ENCODE assay signal across 18 cellular contexts in the genomic region with DNA sequence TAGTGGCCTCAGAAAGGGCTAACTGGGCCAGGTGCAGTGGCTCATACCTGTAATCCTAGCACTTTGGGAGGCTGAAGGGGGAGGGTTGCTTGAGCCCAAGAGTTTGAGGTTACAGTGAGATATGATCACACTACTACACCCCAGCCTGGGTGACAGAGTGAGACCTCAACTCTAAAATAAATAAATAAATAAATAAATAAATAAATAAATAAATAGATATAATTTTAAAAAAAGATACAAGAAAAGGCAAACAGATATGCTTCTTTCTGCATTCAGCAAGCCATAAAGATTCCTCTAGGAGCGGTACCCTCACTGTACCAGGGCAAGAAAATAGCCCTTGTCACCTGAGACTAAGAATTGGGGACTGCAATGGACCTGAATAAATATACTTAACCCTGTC. TPM values are rescaled to one million over a fixed set of nuclear protein-coding genes. Genes with fewer than 3 reads are reported as not detected.
DNase-seq lines count a peak whose midpoint lies in the region; ATAC-seq and TF ChIP-seq lines count a peak whose summit lies in the region.
"Had no signal": no experiment of that assay in that cellular context is flagged by ENCODE, and none has a peak within 500 bp of the region (broad histone marks: within the 10 kb centered on the region; RNA-seq: fewer than 3 reads in every experiment).

No MANE protein-coding gene starts in this region.

- TF ChIP-seq CTCF in WTC11 (IDR thresholded peaks at IDR 0.05) (no peak), type B pancreatic cell (conservative IDR thresholded peaks at IDR 0.05) (no peak)

- peaks cover 61% of the 10 kb centered on the region for H3K4me1 Mint-ChIP-seq in activated naive CD8-positive, alpha-beta T cell (ENCODE audit: low read depth)
- peaks cover 55% of the 10 kb centered on the region for H3K4me1 Mint-ChIP-seq in activated naive CD8-positive, alpha-beta T cell treated with anti-CD3 and anti-CD28 coated beads, Interleukin-2, amount 50 U/mL, for 24 hours
- peaks cover 25% of the 10 kb centered on the region for H3K4me1 Mint-ChIP-seq in WTC11
- H3K4me1 Mint-ChIP-seq in naive B cell, result peaks cover 32 to 75% (median 51%) of the 10 kb centered on the region in 3 donors
- peaks cover 37% of the 10 kb centered on the region for H3K4me1 Mint-ChIP-seq in type B pancreatic cell (ENCODE audit: unreplicated experiment)

- H3K9me3 Mint-ChIP-seq in activated naive CD8-positive, alpha-beta T cell (ENCODE audit: low read depth), result no peaks in the 10 kb centered on the region
- H3K9me3 Mint-ChIP-seq in activated naive CD8-positive, alpha-beta T cell treated with anti-CD3 and anti-CD28 coated beads, Interleukin-2, amount 50 U/mL, for 24 hours, result no peaks in the 10 kb centered on the region
- H3K9me3 Mint-ChIP-seq in WTC11 (no peaks in the 10 kb centered on the region), naive B cell (no peaks in the 10 kb centered on the region), type B pancreatic cell (no peaks in the 10 kb centered on the region)

- no peak for ATAC-seq in activated naive CD8-positive, alpha-beta T cell treated with anti-CD3 and anti-CD28 coated beads, Interleukin-2, amount 50 U/mL, for 24 hours
- ATAC-seq in WTC11 (no peak), naive B cell (ENCODE audit: low read depth in 2 of 2) (no peak)
- ATAC-seq: esophagus mucosa, gastroesophageal sphincter had no signal

- DNase-seq in activated naive CD8-positive, alpha-beta T cell treated with anti-CD3 and anti-CD28 coated beads, Interleukin-2, amount 50 U/mL, for 24 hours, result no peak
- DNase-seq in WTC11 (ENCODE audit: low spot score) (no peak), naive B cell (no peak), type B pancreatic cell (ENCODE audit: extremely low spot score, unreplicated experiment) (no peak), midbrain (lab: John Stamatoyannopoulos, UW) (no peak), NCI-H69 (lab: John Stamatoyannopoulos, UW) (no peak), SKM-1 (lab: John Stamatoyannopoulos, UW; ENCODE audit: unreplicated experiment) (no peak)
- DNase-seq: activated CD4-positive, alpha-beta T cell treated with anti-CD3 and anti-CD28 coated beads, Interleukin-2, amount 50 U/mL, for 48 hours; caudate nucleus; NCI-H1048; NCI-H2029 treated with DMSO at 0.1 percent for 48 hours; NCI-H510A had no signal

- peak overlapping the region; percentile 74 for H3K4me3 Mint-ChIP-seq in activated naive CD8-positive, alpha-beta T cell
- H3K4me3 Mint-ChIP-seq in activated naive CD8-positive, alpha-beta T cell treated with anti-CD3 and anti-CD28 coated beads, Interleukin-2, amount 50 U/mL, for 24 hours, result no peak overlapping the region
- H3K4me3 Mint-ChIP-seq in WTC11, result no peak overlapping the region
- peak overlapping the region in 5 of 8 donors; percentile 61 to 91 (median 79) for H3K4me3 Mint-ChIP-seq in naive B cell
- H3K4me3 Mint-ChIP-seq in type B pancreatic cell, result no peak overlapping the region

- H3K27me3 Mint-ChIP-seq in activated naive CD8-positive, alpha-beta T cell, result no peaks in the 10 kb centered on the region
- H3K27me3 Mint-ChIP-seq in activated naive CD8-positive, alpha-beta T cell treated with anti-CD3 and anti-CD28 coated beads, Interleukin-2, amount 50 U/mL, for 24 hours, result no peaks in the 10 kb centered on the region
- H3K27me3 Mint-ChIP-seq in WTC11 (ENCODE audit: low read depth) (peaks cover 32% of the 10 kb centered on the region), naive B cell (peaks cover 0 to 3% (median 0%) of the 10 kb centered on the region in 3 donors), type B pancreatic cell (no peaks in the 10 kb centered on the region)

- POLR2A ChIA-PET in WTC11 (lab: Charles Lee), result no interaction called here

- CTCF ChIA-PET in WTC11 (lab: Charles Lee), result interaction anchor here (2.7 to 5.5 kb wide), 2 partner anchors 14 to 139 kb away, joined by 24 to 40 read pairs; no protein-coding TSS in a partner anchor

- no peak overlapping the region for H3K27ac Mint-ChIP-seq in activated naive CD8-positive, alpha-beta T cell
- H3K27ac Mint-ChIP-seq in activated naive CD8-positive, alpha-beta T cell treated with anti-CD3 and anti-CD28 coated beads, Interleukin-2, amount 50 U/mL, for 24 hours, result no peak overlapping the region
- H3K27ac Mint-ChIP-seq in WTC11 (0 out of 2 replicates have a peak overlapping the region, but pooled peaks have one; percentile 14), naive B cell (peak overlapping the region in 5 of 6 donors; percentile 94 to 99 (median 99)), type B pancreatic cell (peak overlapping the region; percentile 84)

- no peaks in the 10 kb centered on the region for H3K36me3 Mint-ChIP-seq in activated naive CD8-positive, alpha-beta T cell
- H3K36me3 Mint-ChIP-seq in activated naive CD8-positive, alpha-beta T cell treated with anti-CD3 and anti-CD28 coated beads, Interleukin-2, amount 50 U/mL, for 24 hours (ENCODE audit: low read depth), result peaks cover 1% of the 10 kb centered on the region
- H3K36me3 Mint-ChIP-seq in WTC11, result no peaks in the 10 kb centered on the region
- H3K36me3 Mint-ChIP-seq in naive B cell, result no peaks in the 10 kb centered on the region
- no peaks in the 10 kb centered on the region for H3K36me3 Mint-ChIP-seq in type B pancreatic cell

TF ChIP-seq in WTC11, 78 proteins besides CTCF, POLR2A, EP300 and RAD21:
- TF ChIP-seq JAZF1 (CRISPR knock-in tag; IDR thresholded peaks at IDR 0.05), result no peak
- peak; percentile 40; the same call in 1 of the 2 replicates for TF ChIP-seq HMGA2 (CRISPR knock-in tag; IDR thresholded peaks at IDR 0.05)

RNA-seq across cellular contexts. Expression of gene RSPH14, which starts 1.3 kb away (rescaled TPM):
- total RNA-seq in WTC11 (2021) (0.50 to 0.57 TPM in 2 of 3 replicates, not detected in the other), type B pancreatic cell (ENCODE audit: low replicate concordance) (0.93 and 1.5 TPM in 2 replicates)
- under 1 TPM in 2 of 6 donors, not detected in 4; 0.25 to 0.27 TPM for polyA plus RNA-seq in naive B cell (ENCODE audit: low read depth in 6 of 6)
- total RNA-seq: Daoy, esophagus mucosa, osteoblast, right atrium auricular region had no signal

RNA-seq across cellular contexts. Expression of gene RAB36, which starts 2.2 kb away (rescaled TPM):
- 0.89 to 1.8 TPM (median 1.1 TPM) in 3 replicates for total RNA-seq in WTC11 (2021)
- polyA plus RNA-seq in naive B cell (ENCODE audit: low read depth in 6 of 6), result 1 to 10 TPM in 2 of 6 donors, under 1 TPM in 3, not detected in 1; 0.40 to 1.7 (median 0.80) TPM
- total RNA-seq in type B pancreatic cell (ENCODE audit: low replicate concordance), result 6.8 and 18.4 TPM in 2 replicates

RNA-seq across cellular contexts. Expression of gene BCR, which starts 37.2 kb away (rescaled TPM):
- 96.5 to 129 TPM (median 105 TPM) in 3 replicates for total RNA-seq in WTC11 (2021)
- 10 to 100 TPM in 1 of 6 donors, 1 to 10 TPM in 4, not detected in 1; 2.6 to 12.1 (median 4.0) TPM for polyA plus RNA-seq in naive B cell (ENCODE audit: low read depth in 6 of 6)
- 61.2 and 71.6 TPM in 2 replicates for total RNA-seq in type B pancreatic cell (ENCODE audit: low replicate concordance)

Comparison
In these comparisons a context has a peak if more than half of its experiments do, and no peak if none do; other contexts are left out.
1. H3K4me3 Mint-ChIP-seq: peak in activated naive CD8-positive, alpha-beta T cell (single experiment) and naive B cell (5 of 8); none in activated naive CD8-positive, alpha-beta T cell treated with anti-CD3 and anti-CD28 coated beads, Interleukin-2, amount 50 U/mL, for 24 hours (single experiment), WTC11 (single experiment) and type B pancreatic cell (single experiment).
2. H3K27ac Mint-ChIP-seq: peak in WTC11 (single experiment), naive B cell (5 of 6) and type B pancreatic cell (single experiment); none in activated naive CD8-positive, alpha-beta T cell (single experiment) and activated naive CD8-positive, alpha-beta T cell treated with anti-CD3 and anti-CD28 coated beads, Interleukin-2, amount 50 U/mL, for 24 hours (single experiment).